ENCODE assay signal across 12 cellular contexts in genomic region chr20:25402583-25402982, GRCh38.
"Had no signal": no experiment of that assay in that cellular context is flagged by ENCODE, and none has a peak within 500 bp of the region (broad histone marks: within the 10 kb centered on the region; RNA-seq: fewer than 3 reads in every experiment).

No MANE protein-coding gene starts in this region.

- H3K9me3 ChIP-seq: pancreas had no signal

- H3K27me3 ChIP-seq: pancreas, uterus had no signal

- H3K27ac ChIP-seq: pancreas, uterus had no signal

- H3K4me3 ChIP-seq: pancreas, uterus had no signal

- FAIRE-seq: endothelial cell of umbilical vein, frontal cortex, keratinocyte, pancreas had no signal

- H3K36me3 ChIP-seq: pancreas, uterus had no signal

- H3K4me1 ChIP-seq: uterus had no signal

- DNase-seq: activated CD4-positive, alpha-beta T cell treated with anti-CD3 and anti-CD28 coated beads for 1 hour; activated CD4-positive, alpha-beta T cell treated with anti-CD3 and anti-CD28 coated beads, Interleukin-2, amount 50 U/mL, for 48 hours; activated gamma-delta T cell treated with Interleukin-2 at 50 U/mL for 16 hours; activated naive CD8-positive, alpha-beta T cell treated with anti-CD3 and anti-CD28 coated beads for 36 hours; activated T-cell treated with anti-CD3 and anti-CD28 coated beads, Interleukin-2, amount 50 U/mL, for 48 hours; anterior cingulate cortex; left ventricle myocardium superior; pancreas; uterus had no signal

- ATAC-seq: left ventricle myocardium superior, pancreas had no signal
